Comparison of ENCODE assay signal across 22 cellular contexts in genomic region chr19:7504684-7505083, GRCh38.
"Had no signal": no experiment of that assay in that cellular context is flagged by ENCODE, and none has a peak within 500 bp of the region (broad histone marks: within the 10 kb centered on the region; RNA-seq: fewer than 3 reads in every experiment).

No MANE protein-coding gene starts in this region.

- H3K4me3 ChIP-seq: lung, sigmoid colon, skin epidermis, testis, tibial nerve, upper lobe of right lung had no signal

- DNase-seq: effector CD4-positive, alpha-beta T cell; endodermal cell; foreskin melanocyte; head of caudate nucleus; hippocampal formation; left ventricle myocardium superior; mesendoderm; naive B cell; nephron progenitor cell; psoas muscle; sigmoid colon; stimulated activated CD4-positive, alpha-beta T cell treated with anti-CD3 and anti-CD28 coated beads, Interleukin-2, amount 100 ng/mL, for 24 hours; stimulated activated CD4-positive, alpha-beta T cell treated with anti-CD3 and anti-CD28 coated beads, Interleukin-4, amount 100 ng/mL, for 4 hours; stimulated activated naive B cell treated with anti-CD40 and anti-IgM and Interleukin-4, amounts not matched to agents 10 μg/mL and 1 μg/mL and 100 μg/mL, for 72 hours; stimulated activated naive CD8-positive, alpha-beta T cell treated with anti-CD3 and anti-CD28 coated beads, Interleukin-15, amount 100 ng/mL, for 72 hours; testis; upper lobe of right lung had no signal

- H3K4me1 Mint-ChIP-seq: endodermal cell, nephron progenitor cell had no signal

- ATAC-seq: left ventricle myocardium superior; psoas muscle; stimulated activated naive B cell treated with anti-CD40 and anti-IgM and Interleukin-4, amounts not matched to agents 10 μg/mL and 1 μg/mL and 100 μg/mL, for 72 hours; stimulated activated naive CD8-positive, alpha-beta T cell treated with anti-CD3 and anti-CD28 coated beads, Interleukin-15, amount 100 ng/mL, for 72 hours; upper lobe of right lung had no signal

- H3K27ac ChIP-seq: neutrophil, psoas muscle, sigmoid colon, skin epidermis, testis, tibial nerve, upper lobe of right lung had no signal

- H3K27ac Mint-ChIP-seq: endodermal cell; nephron progenitor cell; stimulated activated naive CD8-positive, alpha-beta T cell treated with anti-CD3 and anti-CD28 coated beads, Interleukin-15, amount 100 ng/mL, for 72 hours had no signal

- H3K9me3 Mint-ChIP-seq: endodermal cell; nephron progenitor cell; stimulated activated naive CD8-positive, alpha-beta T cell treated with anti-CD3 and anti-CD28 coated beads, Interleukin-15, amount 100 ng/mL, for 72 hours had no signal

- H3K27me3 ChIP-seq: testis had no signal

- H3K36me3 ChIP-seq: colonic mucosa, neutrophil, sigmoid colon, tibial nerve, upper lobe of right lung had no signal

- H3K4me3 Mint-ChIP-seq: endodermal cell, nephron progenitor cell had no signal
